Comparison of ENCODE assay signal across 25 cellular contexts in the genomic region with DNA sequence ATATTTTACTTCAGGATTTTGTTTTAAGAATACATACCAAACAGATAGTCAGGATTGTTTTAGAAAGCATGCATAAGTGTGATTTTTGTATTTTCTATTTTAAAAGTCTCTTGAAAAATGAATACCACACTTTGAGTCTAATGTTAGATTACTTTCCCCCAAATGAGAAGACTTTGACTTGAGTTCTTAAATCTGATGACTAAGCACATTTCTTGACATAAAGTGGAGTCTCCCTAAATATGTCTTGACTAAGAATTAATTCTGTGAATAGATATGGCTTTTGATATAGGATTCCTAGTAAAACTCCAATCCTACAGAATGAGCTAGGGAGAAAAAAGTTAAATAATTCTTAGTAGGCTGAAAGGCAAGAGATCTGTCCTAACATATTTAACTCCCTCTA.
DNase-seq lines count a peak whose midpoint lies in the region; ATAC-seq, FAIRE-seq and TF ChIP-seq lines count a peak whose summit lies in the region.
"Had no signal": no experiment of that assay in that cellular context is flagged by ENCODE, and none has a peak within 500 bp of the region (broad histone marks: within the 10 kb centered on the region; RNA-seq: fewer than 3 reads in every experiment).

No MANE protein-coding gene starts in this region.

- POLR2A ChIA-PET in HepG2 (lab: Yijun Ruan, JAX): no interaction called here
- POLR2A ChIA-PET in K562 (lab: Yijun Ruan, JAX): no interaction called here

- no peak overlapping the region for H4K8ac ChIP-seq in neuronal stem cell (ENCODE audit: low read depth, low read length)

- H3K27ac ChIP-seq in HepG2 (ENCODE audit: extremely low read length, insufficient read depth, low read length): no peak overlapping the region
- H3K27ac ChIP-seq in right lobe of liver: no peak overlapping the region
- H3K27ac ChIP-seq in K562 (ENCODE audit: extremely low read depth, low read depth, low read length): no peak overlapping the region
- no peak overlapping the region for H3K27ac ChIP-seq in neuronal stem cell (replicated peaks; ENCODE audit: low read length)
- H3K27ac ChIP-seq: 22Rv1, BLaER1 had no signal

- intact Hi-C loops in HepG2 (cut with micrococcal nuclease; ENCODE audit: unreplicated experiment): no loop called here
- intact Hi-C loops in right lobe of liver (cut with DNase I): no loop called here
- intact Hi-C loops in K562 (cut with micrococcal nuclease): no loop called here

- H2AFZ ChIP-seq in HepG2 (ENCODE audit: low read length) (no peak overlapping the region), K562 (ENCODE audit: low read depth, low read length) (no peak overlapping the region), neuronal stem cell (ENCODE audit: low read length) (peak overlapping the region; percentile 15)

- no peak overlapping the region for H4K91ac ChIP-seq in neuronal stem cell (ENCODE audit: low read depth, low read length, poor library complexity)

- H3K27me3 ChIP-seq in HepG2 (ENCODE audit: control insufficient read depth in 1 of 2, insufficient read depth in 2 of 2, low read length in 2 of 2) (no peaks in the 10 kb centered on the region; a peak in 1 of 5 replicates), right lobe of liver (no peaks in the 10 kb centered on the region), K562 (ENCODE audit: control insufficient read depth in 2 of 2, insufficient read depth in 2 of 2, low read length in 2 of 2) (no peaks in the 10 kb centered on the region), neuronal stem cell (ENCODE audit: control insufficient read depth in 3 of 3, insufficient read depth in 3 of 3, low read depth in 1 of 3, low read length in 3 of 3) (no peaks in the 10 kb centered on the region)
- H3K27me3 ChIP-seq: BE2C, BLaER1 had no signal

- no peak overlapping the region for H2BK5ac ChIP-seq in neuronal stem cell (ENCODE audit: low read length)

- H3K36me3 ChIP-seq in HepG2 (replicated peaks in 1 of 2; ENCODE audit: control insufficient read depth in 1 of 2, insufficient read depth in 2 of 2, low read length in 2 of 2) (no peaks in the 10 kb centered on the region), right lobe of liver (no peaks in the 10 kb centered on the region), K562 (ENCODE audit: control insufficient read depth, insufficient read depth, low read length) (no peaks in the 10 kb centered on the region), neuronal stem cell (replicated peaks in 1 of 2; ENCODE audit: control insufficient read depth in 2 of 2, insufficient read depth in 2 of 2, low read length in 2 of 2) (no peaks in the 10 kb centered on the region)
- H3K36me3 ChIP-seq: BE2C, BLaER1 had no signal

- in situ Hi-C loops in HepG2 (cut with HindIII; ENCODE audit: extremely low pct_ligation_motif_present, low pct_unique_long_range_greater_than_20kb) (no loop called here), K562 (cut with MboI) (no loop called here)

- no peaks in the 10 kb centered on the region for H4K20me1 ChIP-seq in HepG2 (ENCODE audit: insufficient read depth, low read length)
- no peaks in the 10 kb centered on the region for H4K20me1 ChIP-seq in K562 (replicated peaks; ENCODE audit: control insufficient read depth, insufficient read depth, low read length)
- H4K20me1 ChIP-seq: BLaER1 had no signal

- H3K9ac ChIP-seq in HepG2 (ENCODE audit: insufficient read depth, low read depth, low read length) (no peak overlapping the region), K562 (ENCODE audit: insufficient read depth in 1 of 2, low read depth in 2 of 2, low read length in 2 of 2) (no peak overlapping the region), neuronal stem cell (ENCODE audit: low read depth, low read length, poor library complexity) (no peak overlapping the region)
- H3K9ac ChIP-seq: BLaER1 had no signal

- no peaks in the 10 kb centered on the region for H3K79me1 ChIP-seq in neuronal stem cell (ENCODE audit: low read depth, low read length)

- TF ChIP-seq RAD21 in HepG2 (CRISPR knock-in tag; IDR thresholded peaks at IDR 0.05): no peak
- TF ChIP-seq RAD21 in K562 (CRISPR knock-in tag; conservative IDR thresholded peaks at IDR 0.05 in 1 of 2, IDR thresholded peaks at IDR 0.05 in 1 of 2): no peak

- no peak overlapping the region for H2AK5ac ChIP-seq in neuronal stem cell (ENCODE audit: low read depth, low read length)

- no peaks in the 10 kb centered on the region for H3K9me3 ChIP-seq in HepG2 (ENCODE audit: low read length)
- no peaks in the 10 kb centered on the region for H3K9me3 ChIP-seq in right lobe of liver
- no peaks in the 10 kb centered on the region for H3K9me3 ChIP-seq in K562 (replicated peaks; ENCODE audit: control insufficient read depth, insufficient read depth, low read depth, low read length)
- H3K9me3 ChIP-seq in neuronal stem cell (replicated peaks in 1 of 2; ENCODE audit: control insufficient read depth in 2 of 2, insufficient read depth in 1 of 2, low read depth in 1 of 2, low read length in 2 of 2): no peaks in the 10 kb centered on the region
- H3K9me3 ChIP-seq: BE2C, BLaER1 had no signal

- H3K79me2 ChIP-seq in HepG2 (ENCODE audit: insufficient read depth, low read length) (no peaks in the 10 kb centered on the region), K562 (ENCODE audit: control insufficient read depth, insufficient read depth, low read length) (no peaks in the 10 kb centered on the region)

- FAIRE-seq in HepG2 (lab: Jason Lieb, UNC) (no peak), K562 (lab: Jason Lieb, UNC) (no peak)
- FAIRE-seq: GM12878, GM12892, GM18507 had no signal

- DNase-seq in HepG2 (ENCODE audit: low spot score): no peak
- DNase-seq in right lobe of liver: no peak
- DNase-seq in K562 (ENCODE audit: extremely low read depth in 1 of 4, low spot score in 3 of 4): no peak
- no peak for DNase-seq in neuronal stem cell (ENCODE audit: low spot score)
- no peak for DNase-seq in NCI-H2171 treated with DMSO at 0.1 percent for 48 hours (lab: John Stamatoyannopoulos, UW)
- DNase-seq: ACHN; BE2C; C1 segment of cervical spinal cord; CD4-positive, alpha-beta memory T cell; CD4-positive, CD25-positive, alpha-beta regulatory T cell; CD8-positive, alpha-beta memory T cell; COR-L47; DMS 273 treated with DMSO at 0.1 percent for 48 hours; DMS153; DMS53; DMS79; DND-41; EL; GDM1 had no signal

- BruUV-seq in HepG2 (replicated peaks; lab: Mats Ljungman, UMichigan): no TSS peak
- no TSS peak for BruUV-seq in K562 (replicated peaks; lab: Mats Ljungman, UMichigan)

- H2BK15ac ChIP-seq in neuronal stem cell (ENCODE audit: low read length): no peak overlapping the region

- TF ChIP-seq CTCF in HepG2 (CRISPR knock-in tag; IDR thresholded peaks at IDR 0.05) (no peak), right lobe of liver (IDR thresholded peaks at IDR 0.05) (no peak), K562 (IDR thresholded peaks at IDR 0.05 in 2 of 3, conservative IDR thresholded peaks at IDR 0.05 in 1 of 3; ENCODE audit: insufficient read depth in 2 of 3, low read depth in 1 of 3, low read length in 3 of 3) (no peak)

- TF ChIP-seq EP300 in HepG2 (IDR thresholded peaks at IDR 0.05; ENCODE audit: low read depth in 2 of 2, low read length in 2 of 2) (no peak), HepG2 (CRISPR knock-in tag; IDR thresholded peaks at IDR 0.05; ENCODE audit: borderline replicate concordance) (no peak), K562 (IDR thresholded peaks at IDR 0.05; ENCODE audit: low read length) (no peak)

- no peak overlapping the region for H3K4me2 ChIP-seq in HepG2 (ENCODE audit: low read depth, low read length)
- H3K4me2 ChIP-seq in K562 (ENCODE audit: insufficient read depth, low read length): no peak overlapping the region
- H3K4me2 ChIP-seq in neuronal stem cell (ENCODE audit: insufficient read depth, low read length, poor library complexity, severe bottlenecking): no peak overlapping the region
- H3K4me2 ChIP-seq: BLaER1 had no signal

- no peaks in the 10 kb centered on the region for H3K4me1 ChIP-seq in HepG2 (ENCODE audit: insufficient read depth, low read length)
- no peaks in the 10 kb centered on the region for H3K4me1 ChIP-seq in right lobe of liver
- H3K4me1 ChIP-seq in K562 (replicated peaks in 1 of 2; ENCODE audit: control insufficient read depth in 2 of 2, insufficient read depth in 2 of 2, low read length in 2 of 2): no peaks in the 10 kb centered on the region
- peaks cover 0 to 6% of the 10 kb centered on the region in 2 donors for H3K4me1 ChIP-seq in neuronal stem cell (ENCODE audit: control insufficient read depth in 2 of 2, insufficient read depth in 1 of 2, low read depth in 1 of 2, low read length in 2 of 2)
- H3K4me1 ChIP-seq: BE2C had no signal

- no peak overlapping the region for H2BK12ac ChIP-seq in neuronal stem cell (ENCODE audit: low read length)

- H3K23ac ChIP-seq in neuronal stem cell (ENCODE audit: low read depth, low read length, poor library complexity): no peak overlapping the region

- H3K18ac ChIP-seq in neuronal stem cell (ENCODE audit: low read length): no peak overlapping the region

- H3K4me3 ChIP-seq in HepG2 (replicated peaks in 1 of 3; ENCODE audit: insufficient read depth in 1 of 3, low read depth in 2 of 3, low read length in 3 of 3) (no peak overlapping the region), right lobe of liver (no peak overlapping the region), K562 (no peak overlapping the region), neuronal stem cell (ENCODE audit: low read length in 2 of 2) (no peak overlapping the region)
- H3K4me3 ChIP-seq: BLaER1, GM12878 had no signal

- CTCF ChIA-PET in HepG2 (lab: Yijun Ruan, JAX; ENCODE audit: low intra/inter-chr PET ratio, low total read pairs): no interaction called here
- CTCF ChIA-PET in K562 (lab: Yijun Ruan, JAX; ENCODE audit: low intra/inter-chr PET ratio): no interaction called here

- ATAC-seq in HepG2: no peak
- no peak for ATAC-seq in right lobe of liver
- no peak for ATAC-seq in K562
- no peak for ATAC-seq in HG03175 (IDR thresholded peaks at IDR 0.05; ENCODE audit: unreplicated experiment)
- ATAC-seq: GM12878 had no signal

- no peak for TF ChIP-seq POLR2A in HepG2 (IDR thresholded peaks at IDR 0.05; ENCODE audit: insufficient read depth in 1 of 2, low read depth in 2 of 2, low read length in 2 of 2)
- no peak for TF ChIP-seq POLR2A in right lobe of liver (IDR thresholded peaks at IDR 0.05)
- no peak for TF ChIP-seq POLR2A in K562 (conservative IDR thresholded peaks at IDR 0.05)

- no peaks in the 10 kb centered on the region for H3K9me1 ChIP-seq in K562 (ENCODE audit: control insufficient read depth, insufficient read depth, low read length)

- no peak overlapping the region for H3K4ac ChIP-seq in neuronal stem cell (ENCODE audit: low read length)

- H3K14ac ChIP-seq in neuronal stem cell (ENCODE audit: low read length): no peak overlapping the region

- H2BK120ac ChIP-seq in neuronal stem cell (ENCODE audit: low read depth, low read length): no peak overlapping the region

TF ChIP-seq in HepG2, 621 proteins besides CTCF, POLR2A, EP300 and RAD21 (continues in another document):
- TF ChIP-seq MAFK (conservative IDR thresholded peaks at IDR 0.05 in 1 of 2, IDR thresholded peaks at IDR 0.05 in 1 of 2; ENCODE audit: low read length in 2 of 2) (peak; percentile 95 to 98), MAFF (IDR thresholded peaks at IDR 0.05; ENCODE audit: low read depth, low read length) (peak; percentile 97)

TF ChIP-seq in K562, 482 proteins besides CTCF, POLR2A, EP300 and RAD21 (continues in another document):
- TF ChIP-seq NR1H2 (CRISPR knock-in tag; IDR thresholded peaks at IDR 0.05): no peak
- TF ChIP-seq C11orf30 (IDR thresholded peaks at IDR 0.05; ENCODE audit: low read depth): peak; percentile 54; the same call in 1 of the 2 replicates
